ENCODE assay signal across 1 cellular context in the genomic region with DNA sequence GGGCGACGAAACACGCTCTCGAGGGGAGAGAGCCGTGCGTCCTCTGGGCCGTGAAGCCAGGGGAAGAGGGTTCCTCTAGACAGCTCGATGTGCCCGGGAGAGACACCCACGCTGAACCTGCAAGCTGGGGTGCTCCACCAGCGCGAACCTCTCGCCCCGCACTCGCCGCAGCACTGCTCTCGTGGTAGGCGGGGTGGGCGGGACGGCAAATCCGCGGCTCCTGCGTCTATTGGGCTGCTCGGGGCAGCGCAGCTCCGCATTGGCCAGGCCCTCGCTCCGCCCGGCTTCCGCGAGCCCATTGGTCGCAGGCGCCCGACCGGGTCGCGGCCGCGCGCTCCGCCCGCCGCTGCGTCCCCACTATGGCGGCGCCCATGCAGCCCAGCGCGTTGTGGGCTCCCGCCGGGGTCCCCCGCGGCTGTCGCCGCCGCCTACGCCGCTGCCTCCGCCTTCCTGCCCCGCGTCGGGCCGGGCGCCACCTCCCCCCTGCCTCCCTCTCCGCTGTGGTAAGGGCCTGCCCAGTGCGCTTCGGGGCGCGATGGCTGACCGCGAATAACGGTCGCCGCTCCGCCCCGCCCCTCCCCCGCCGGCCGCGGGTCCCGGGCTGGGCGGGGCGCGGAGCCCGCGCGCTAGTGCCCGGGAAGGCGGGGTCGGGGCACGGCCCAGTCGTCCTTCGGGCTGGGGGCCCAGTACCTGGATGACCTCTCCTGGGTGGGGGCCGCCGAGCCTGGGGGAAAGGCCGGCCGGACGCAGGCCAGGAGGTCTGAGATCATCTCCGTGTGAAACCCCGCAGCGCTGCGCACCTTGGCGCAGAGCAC.
A peak's percentile ranks its signal among the peaks of the same experiment; 100 is the strongest.
TF ChIP-seq lines count a peak whose summit lies in the region.

TSS of gene ST3GAL3 (plus strand) at position 346 of the 815 bp plus-strand sequence. CDS start 28,727 bp downstream, outside the sequence.

TF ChIP-seq in HepG2, 621 proteins besides CTCF, POLR2A, EP300 and RAD21 (continued from another document and continues in another):
- no peak for TF ChIP-seq CENPBD1 (CRISPR knock-in tag; IDR thresholded peaks at IDR 0.05; ENCODE audit: borderline replicate concordance, low read depth)
- TF ChIP-seq ZBTB8A (CRISPR knock-in tag; IDR thresholded peaks at IDR 0.05; ENCODE audit: borderline replicate concordance, low read depth): no peak
- no peak for TF ChIP-seq EZH2 (conservative IDR thresholded peaks at IDR 0.05; ENCODE audit: low read depth, low read length)
- TF ChIP-seq RCOR2 (CRISPR knock-in tag; IDR thresholded peaks at IDR 0.05): no peak
- TF ChIP-seq MXD4 (CRISPR knock-in tag; IDR thresholded peaks at IDR 0.05): peak; percentile 91
- TF ChIP-seq ZBTB44 (CRISPR knock-in tag; IDR thresholded peaks at IDR 0.05): no peak
- TF ChIP-seq, protein P1, sequence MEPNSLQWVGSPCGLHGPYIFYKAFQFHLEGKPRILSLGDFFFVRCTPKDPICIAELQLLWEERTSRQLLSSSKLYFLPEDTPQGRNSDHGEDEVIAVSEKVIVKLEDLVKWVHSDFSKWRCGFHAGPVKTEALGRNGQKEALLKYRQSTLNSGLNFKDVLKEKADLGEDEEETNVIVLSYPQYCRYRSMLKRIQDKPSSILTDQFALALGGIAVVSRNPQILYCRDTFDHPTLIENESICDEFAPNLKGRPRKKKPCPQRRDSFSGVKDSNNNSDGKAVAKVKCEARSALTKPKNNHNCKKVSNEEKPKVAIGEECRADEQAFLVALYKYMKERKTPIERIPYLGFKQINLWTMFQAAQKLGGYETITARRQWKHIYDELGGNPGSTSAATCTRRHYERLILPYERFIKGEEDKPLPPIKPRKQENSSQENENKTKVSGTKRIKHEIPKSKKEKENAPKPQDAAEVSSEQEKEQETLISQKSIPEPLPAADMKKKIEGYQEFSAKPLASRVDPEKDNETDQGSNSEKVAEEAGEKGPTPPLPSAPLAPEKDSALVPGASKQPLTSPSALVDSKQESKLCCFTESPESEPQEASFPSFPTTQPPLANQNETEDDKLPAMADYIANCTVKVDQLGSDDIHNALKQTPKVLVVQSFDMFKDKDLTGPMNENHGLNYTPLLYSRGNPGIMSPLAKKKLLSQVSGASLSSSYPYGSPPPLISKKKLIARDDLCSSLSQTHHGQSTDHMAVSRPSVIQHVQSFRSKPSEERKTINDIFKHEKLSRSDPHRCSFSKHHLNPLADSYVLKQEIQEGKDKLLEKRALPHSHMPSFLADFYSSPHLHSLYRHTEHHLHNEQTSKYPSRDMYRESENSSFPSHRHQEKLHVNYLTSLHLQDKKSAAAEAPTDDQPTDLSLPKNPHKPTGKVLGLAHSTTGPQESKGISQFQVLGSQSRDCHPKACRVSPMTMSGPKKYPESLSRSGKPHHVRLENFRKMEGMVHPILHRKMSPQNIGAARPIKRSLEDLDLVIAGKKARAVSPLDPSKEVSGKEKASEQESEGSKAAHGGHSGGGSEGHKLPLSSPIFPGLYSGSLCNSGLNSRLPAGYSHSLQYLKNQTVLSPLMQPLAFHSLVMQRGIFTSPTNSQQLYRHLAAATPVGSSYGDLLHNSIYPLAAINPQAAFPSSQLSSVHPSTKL (CRISPR knock-in tag; IDR thresholded peaks at IDR 0.05): peak; percentile 61; the same call in 1 of the 2 replicates
- no peak for TF ChIP-seq ZNF577 (CRISPR knock-in tag; IDR thresholded peaks at IDR 0.05; ENCODE audit: borderline replicate concordance, low read depth)
- no peak for TF ChIP-seq HNRNPH1 (optimal IDR thresholded peaks at IDR 0.05; ENCODE audit: low read depth, low read length)
- TF ChIP-seq ZNF724P (CRISPR knock-in tag; IDR thresholded peaks at IDR 0.05; ENCODE audit: borderline replicate concordance): 0 out of 2 replicates have a peak, but pooled peaks have one; percentile 59
- TF ChIP-seq ZC3H13 (CRISPR knock-in tag; IDR thresholded peaks at IDR 0.05): peak; percentile 84
- TF ChIP-seq KLF6 (CRISPR knock-in tag; IDR thresholded peaks at IDR 0.05): no peak
- TF ChIP-seq ZNF850 (CRISPR knock-in tag; conservative IDR thresholded peaks at IDR 0.05): no peak
- no peak for TF ChIP-seq ZNF597 (CRISPR knock-in tag; IDR thresholded peaks at IDR 0.05)
- TF ChIP-seq MXI1 (IDR thresholded peaks at IDR 0.05; ENCODE audit: borderline replicate concordance, low read depth, low read length): peak; percentile 84; the same call in 1 of the 3 replicates
- TF ChIP-seq ZNF713 (CRISPR knock-in tag; IDR thresholded peaks at IDR 0.05): peak; percentile 93; the same call in 1 of the 2 replicates
- TF ChIP-seq ZNF570 (CRISPR knock-in tag; IDR thresholded peaks at IDR 0.05; ENCODE audit: borderline replicate concordance): no peak; the same call in 1 of the 2 replicates
- no peak for TF ChIP-seq SKIL (CRISPR knock-in tag; IDR thresholded peaks at IDR 0.05; ENCODE audit: borderline replicate concordance)
- TF ChIP-seq FOXK2 (IDR thresholded peaks at IDR 0.05): no peak
- TF ChIP-seq ZNF225 (CRISPR knock-in tag; IDR thresholded peaks at IDR 0.05): peak; percentile 14; the same call in 1 of the 2 replicates
- TF ChIP-seq POLR2G (IDR thresholded peaks at IDR 0.05; ENCODE audit: low read depth, low read length): peak; percentile 74
- 0 out of 2 replicates have a peak, but pooled peaks have one; percentile 30 for TF ChIP-seq MZF1 (CRISPR knock-in tag; IDR thresholded peaks at IDR 0.05; ENCODE audit: borderline replicate concordance)
- TF ChIP-seq NKX3-1 (CRISPR knock-in tag; IDR thresholded peaks at IDR 0.05): no peak; the same call in 1 of the 2 replicates
- TF ChIP-seq ZNF138 (CRISPR knock-in tag; IDR thresholded peaks at IDR 0.05; ENCODE audit: low read depth): peak; percentile 87
- TF ChIP-seq, protein P2, sequence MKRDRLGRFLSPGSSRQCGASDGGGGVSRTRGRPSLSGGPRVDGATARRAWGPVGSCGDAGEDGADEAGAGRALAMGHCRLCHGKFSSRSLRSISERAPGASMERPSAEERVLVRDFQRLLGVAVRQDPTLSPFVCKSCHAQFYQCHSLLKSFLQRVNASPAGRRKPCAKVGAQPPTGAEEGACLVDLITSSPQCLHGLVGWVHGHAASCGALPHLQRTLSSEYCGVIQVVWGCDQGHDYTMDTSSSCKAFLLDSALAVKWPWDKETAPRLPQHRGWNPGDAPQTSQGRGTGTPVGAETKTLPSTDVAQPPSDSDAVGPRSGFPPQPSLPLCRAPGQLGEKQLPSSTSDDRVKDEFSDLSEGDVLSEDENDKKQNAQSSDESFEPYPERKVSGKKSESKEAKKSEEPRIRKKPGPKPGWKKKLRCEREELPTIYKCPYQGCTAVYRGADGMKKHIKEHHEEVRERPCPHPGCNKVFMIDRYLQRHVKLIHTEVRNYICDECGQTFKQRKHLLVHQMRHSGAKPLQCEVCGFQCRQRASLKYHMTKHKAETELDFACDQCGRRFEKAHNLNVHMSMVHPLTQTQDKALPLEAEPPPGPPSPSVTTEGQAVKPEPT (CRISPR knock-in tag; IDR thresholded peaks at IDR 0.05; ENCODE audit: low read depth): peak; percentile 42; the same call in 1 of the 2 replicates
- TF ChIP-seq CREM (IDR thresholded peaks at IDR 0.05): no peak
- TF ChIP-seq CREM (CRISPR knock-in tag; IDR thresholded peaks at IDR 0.05): no peak
- no peak for TF ChIP-seq ZNF660 (CRISPR knock-in tag; IDR thresholded peaks at IDR 0.05; ENCODE audit: borderline replicate concordance, low read depth)
- TF ChIP-seq, protein P3, sequence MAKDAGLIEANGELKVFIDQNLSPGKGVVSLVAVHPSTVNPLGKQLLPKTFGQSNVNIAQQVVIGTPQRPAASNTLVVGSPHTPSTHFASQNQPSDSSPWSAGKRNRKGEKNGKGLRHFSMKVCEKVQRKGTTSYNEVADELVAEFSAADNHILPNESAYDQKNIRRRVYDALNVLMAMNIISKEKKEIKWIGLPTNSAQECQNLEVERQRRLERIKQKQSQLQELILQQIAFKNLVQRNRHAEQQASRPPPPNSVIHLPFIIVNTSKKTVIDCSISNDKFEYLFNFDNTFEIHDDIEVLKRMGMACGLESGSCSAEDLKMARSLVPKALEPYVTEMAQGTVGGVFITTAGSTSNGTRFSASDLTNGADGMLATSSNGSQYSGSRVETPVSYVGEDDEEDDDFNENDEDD (CRISPR knock-in tag; IDR thresholded peaks at IDR 0.05; ENCODE audit: borderline replicate concordance): peak; percentile 86
- no peak for TF ChIP-seq ZNF383 (CRISPR knock-in tag; IDR thresholded peaks at IDR 0.05; ENCODE audit: borderline replicate concordance)
- TF ChIP-seq ZNF580 (CRISPR knock-in tag; IDR thresholded peaks at IDR 0.05; ENCODE audit: borderline replicate concordance, low read depth): peak; percentile 33; the same call in 1 of the 2 replicates
- TF ChIP-seq NCOA5 (CRISPR knock-in tag; IDR thresholded peaks at IDR 0.05): no peak
- peak in 1 of 2 experiments; percentile 28; a peak in 2 of 4 replicates for TF ChIP-seq HMGXB4 (CRISPR knock-in tag; IDR thresholded peaks at IDR 0.05; ENCODE audit: borderline replicate concordance in 1 of 2, low read depth in 1 of 2)
- TF ChIP-seq FOXM1 (CRISPR knock-in tag; IDR thresholded peaks at IDR 0.05): no peak
- peak; percentile 70; the same call in 1 of the 2 replicates for TF ChIP-seq KAT7 (CRISPR knock-in tag; IDR thresholded peaks at IDR 0.05; ENCODE audit: borderline replicate concordance)
- no peak for TF ChIP-seq ZNF414 (CRISPR knock-in tag; IDR thresholded peaks at IDR 0.05)
- 0 out of 2 replicates have a peak, but pooled peaks have one; percentile 12 for TF ChIP-seq JUN (CRISPR knock-in tag; IDR thresholded peaks at IDR 0.05)
- no peak for TF ChIP-seq SRSF1 (optimal IDR thresholded peaks at IDR 0.05; ENCODE audit: low read depth, low read length)
- TF ChIP-seq ZNF782 (CRISPR knock-in tag; IDR thresholded peaks at IDR 0.05; ENCODE audit: borderline replicate concordance): no peak; the same call in 1 of the 2 replicates
- peak; percentile 10; the same call in 1 of the 2 replicates for TF ChIP-seq CREB1 (IDR thresholded peaks at IDR 0.05)
- TF ChIP-seq CREB1 (CRISPR knock-in tag; IDR thresholded peaks at IDR 0.05): no peak
- TF ChIP-seq ZSCAN25 (CRISPR knock-in tag; IDR thresholded peaks at IDR 0.05): peak; percentile 65; the same call in 1 of the 2 replicates
